1 cellular context compared by ENCODE assay signal in genomic region chr12:25866586-25867378, GRCh38.
TF ChIP-seq lines count a peak whose summit lies in the region.

No MANE protein-coding gene starts in this region.

TF ChIP-seq in GM23338, 12 proteins besides CTCF, POLR2A, EP300 and RAD21 (continued from another document):
- TF ChIP-seq, protein P1, sequence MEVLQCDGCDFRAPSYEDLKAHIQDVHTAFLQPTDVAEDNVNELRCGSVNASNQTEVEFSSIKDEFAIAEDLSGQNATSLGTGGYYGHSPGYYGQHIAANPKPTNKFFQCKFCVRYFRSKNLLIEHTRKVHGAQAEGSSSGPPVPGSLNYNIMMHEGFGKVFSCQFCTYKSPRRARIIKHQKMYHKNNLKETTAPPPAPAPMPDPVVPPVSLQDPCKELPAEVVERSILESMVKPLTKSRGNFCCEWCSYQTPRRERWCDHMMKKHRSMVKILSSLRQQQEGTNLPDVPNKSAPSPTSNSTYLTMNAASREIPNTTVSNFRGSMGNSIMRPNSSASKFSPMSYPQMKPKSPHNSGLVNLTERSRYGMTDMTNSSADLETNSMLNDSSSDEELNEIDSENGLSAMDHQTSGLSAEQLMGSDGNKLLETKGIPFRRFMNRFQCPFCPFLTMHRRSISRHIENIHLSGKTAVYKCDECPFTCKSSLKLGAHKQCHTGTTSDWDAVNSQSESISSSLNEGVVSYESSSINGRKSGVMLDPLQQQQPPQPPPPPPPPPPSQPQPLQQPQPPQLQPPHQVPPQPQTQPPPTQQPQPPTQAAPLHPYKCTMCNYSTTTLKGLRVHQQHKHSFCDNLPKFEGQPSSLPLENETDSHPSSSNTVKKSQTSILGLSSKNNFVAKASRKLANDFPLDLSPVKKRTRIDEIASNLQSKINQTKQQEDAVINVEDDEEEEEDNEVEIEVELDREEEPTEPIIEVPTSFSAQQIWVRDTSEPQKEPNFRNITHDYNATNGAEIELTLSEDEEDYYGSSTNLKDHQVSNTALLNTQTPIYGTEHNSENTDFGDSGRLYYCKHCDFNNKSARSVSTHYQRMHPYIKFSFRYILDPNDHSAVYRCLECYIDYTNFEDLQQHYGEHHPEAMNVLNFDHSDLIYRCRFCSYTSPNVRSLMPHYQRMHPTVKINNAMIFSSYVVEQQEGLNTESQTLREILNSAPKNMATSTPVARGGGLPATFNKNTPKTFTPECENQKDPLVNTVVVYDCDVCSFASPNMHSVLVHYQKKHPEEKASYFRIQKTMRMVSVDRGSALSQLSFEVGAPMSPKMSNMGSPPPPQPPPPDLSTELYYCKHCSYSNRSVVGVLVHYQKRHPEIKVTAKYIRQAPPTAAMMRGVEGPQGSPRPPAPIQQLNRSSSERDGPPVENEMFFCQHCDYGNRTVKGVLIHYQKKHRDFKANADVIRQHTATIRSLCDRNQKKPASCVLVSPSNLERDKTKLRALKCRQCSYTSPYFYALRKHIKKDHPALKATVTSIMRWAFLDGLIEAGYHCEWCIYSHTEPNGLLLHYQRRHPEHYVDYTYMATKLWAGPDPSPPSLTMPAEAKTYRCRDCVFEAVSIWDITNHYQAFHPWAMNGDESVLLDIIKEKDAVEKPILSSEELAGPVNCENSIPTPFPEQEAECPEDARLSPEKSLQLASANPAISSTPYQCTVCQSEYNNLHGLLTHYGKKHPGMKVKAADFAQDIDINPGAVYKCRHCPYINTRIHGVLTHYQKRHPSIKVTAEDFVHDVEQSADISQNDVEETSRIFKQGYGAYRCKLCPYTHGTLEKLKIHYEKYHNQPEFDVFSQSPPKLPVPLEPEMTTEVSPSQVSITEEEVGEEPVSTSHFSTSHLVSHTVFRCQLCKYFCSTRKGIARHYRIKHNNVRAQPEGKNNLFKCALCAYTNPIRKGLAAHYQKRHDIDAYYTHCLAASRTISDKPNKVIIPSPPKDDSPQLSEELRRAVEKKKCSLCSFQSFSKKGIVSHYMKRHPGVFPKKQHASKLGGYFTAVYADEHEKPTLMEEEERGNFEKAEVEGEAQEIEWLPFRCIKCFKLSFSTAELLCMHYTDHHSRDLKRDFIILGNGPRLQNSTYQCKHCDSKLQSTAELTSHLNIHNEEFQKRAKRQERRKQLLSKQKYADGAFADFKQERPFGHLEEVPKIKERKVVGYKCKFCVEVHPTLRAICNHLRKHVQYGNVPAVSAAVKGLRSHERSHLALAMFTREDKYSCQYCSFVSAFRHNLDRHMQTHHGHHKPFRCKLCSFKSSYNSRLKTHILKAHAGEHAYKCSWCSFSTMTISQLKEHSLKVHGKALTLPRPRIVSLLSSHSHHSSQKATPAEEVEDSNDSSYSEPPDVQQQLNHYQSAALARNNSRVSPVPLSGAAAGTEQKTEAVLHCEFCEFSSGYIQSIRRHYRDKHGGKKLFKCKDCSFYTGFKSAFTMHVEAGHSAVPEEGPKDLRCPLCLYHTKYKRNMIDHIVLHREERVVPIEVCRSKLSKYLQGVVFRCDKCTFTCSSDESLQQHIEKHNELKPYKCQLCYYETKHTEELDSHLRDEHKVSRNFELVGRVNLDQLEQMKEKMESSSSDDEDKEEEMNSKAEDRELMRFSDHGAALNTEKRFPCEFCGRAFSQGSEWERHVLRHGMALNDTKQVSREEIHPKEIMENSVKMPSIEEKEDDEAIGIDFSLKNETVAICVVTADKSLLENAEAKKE (CRISPR knock-in tag; IDR thresholded peaks at IDR 0.05) = no peak
- TF ChIP-seq EZH2phosphoT487 (IDR thresholded peaks at IDR 0.05; ENCODE audit: unreplicated experiment) (no peak), STAT1 (IDR thresholded peaks at IDR 0.05; ENCODE audit: unreplicated experiment) (no peak), JUNB (IDR thresholded peaks at IDR 0.05; ENCODE audit: unreplicated experiment) (no peak), ETS1 (IDR thresholded peaks at IDR 0.05) (no peak), CREB1 (CRISPR knock-in tag; IDR thresholded peaks at IDR 0.05; ENCODE audit: low read depth) (no peak), NANOG (IDR thresholded peaks at IDR 0.05; ENCODE audit: borderline replicate concordance) (no peak), ZNF331 (CRISPR knock-in tag; IDR thresholded peaks at IDR 0.05; ENCODE audit: low read depth) (no peak), EZH2 (IDR thresholded peaks at IDR 0.05; ENCODE audit: low read depth, unreplicated experiment) (no peak)
